24 cellular contexts compared by ENCODE assay signal in the genomic region with DNA sequence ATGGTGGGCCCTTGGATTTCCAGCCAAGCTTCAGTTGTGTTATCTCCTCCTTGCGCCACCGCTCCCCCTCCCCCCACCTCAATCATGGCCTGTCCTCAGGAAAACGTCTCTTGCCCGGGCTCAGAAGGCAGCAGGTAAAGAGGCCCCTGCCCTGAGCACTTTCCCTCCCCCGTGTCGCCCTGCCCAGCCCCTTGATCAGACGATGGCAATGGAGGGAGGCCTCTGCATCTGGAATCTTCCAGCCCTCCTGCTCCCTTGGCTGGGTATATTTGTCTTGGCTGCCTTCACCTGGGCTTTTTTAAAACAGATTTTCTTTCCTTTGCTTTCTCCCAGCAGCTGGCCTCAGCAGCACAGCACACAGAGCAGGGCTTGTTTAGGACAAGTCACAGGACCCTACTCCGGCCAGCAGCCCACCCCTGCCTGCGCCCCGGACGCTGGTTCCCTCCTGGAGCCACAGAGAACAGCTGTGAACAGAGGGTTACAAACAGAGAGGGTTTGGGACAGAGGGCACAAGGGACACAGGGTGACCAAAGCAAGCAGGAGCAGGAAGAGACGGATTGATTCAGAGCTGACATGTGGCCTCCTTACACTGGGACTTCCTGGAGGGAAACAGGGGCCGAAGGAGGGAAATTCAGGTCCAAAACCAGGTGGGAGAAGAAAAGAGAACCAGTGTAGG.
DNase-seq lines count a peak whose midpoint lies in the region; ATAC-seq, FAIRE-seq and TF ChIP-seq lines count a peak whose summit lies in the region.
"Had no signal": no experiment of that assay in that cellular context is flagged by ENCODE, and none has a peak within 500 bp of the region (broad histone marks: within the 10 kb centered on the region; RNA-seq: fewer than 3 reads in every experiment).

No MANE protein-coding gene starts in this region.

- no peaks in the 10 kb centered on the region for H3K79me2 ChIP-seq in H1 (ENCODE audit: control insufficient read depth in 1 of 2, insufficient read depth in 2 of 2, low read length in 2 of 2)
- no peaks in the 10 kb centered on the region for H3K79me2 ChIP-seq in osteoblast (ENCODE audit: insufficient read depth, low read length)

- H4K91ac ChIP-seq in IMR-90 (ENCODE audit: insufficient read depth, low read depth, low read length) (no peak overlapping the region), H1 (replicated peaks; ENCODE audit: insufficient read length, low read length) (no peak overlapping the region)

- H3K14ac ChIP-seq in IMR-90 (replicated peaks; ENCODE audit: low read depth, low read length), result no peak overlapping the region
- no peak overlapping the region for H3K14ac ChIP-seq in H1 (ENCODE audit: insufficient read length)

- H3K9me1 ChIP-seq in IMR-90 (ENCODE audit: insufficient read depth, low read length), result no peaks in the 10 kb centered on the region

- H3K9ac ChIP-seq in IMR-90 (ENCODE audit: low read depth, low read length), result no peak overlapping the region
- no peak overlapping the region for H3K9ac ChIP-seq in H1 (replicated peaks in 1 of 4; ENCODE audit: extremely low read depth in 1 of 4, low read depth in 3 of 4, low read length in 3 of 4)
- H3K9ac ChIP-seq: BLaER1 treated with 17β-estradiol and CSF1 and Interleukin-3, amounts not matched to agents 10 nM and 100 nM had no signal

- H3K9me3 ChIP-seq in IMR-90 (ENCODE audit: control insufficient read depth, insufficient read depth, low read length) (no peaks in the 10 kb centered on the region), H1 (ENCODE audit: insufficient read depth in 2 of 2, low read depth in 1 of 2, low read length in 1 of 2) (no peaks in the 10 kb centered on the region), osteoblast (ENCODE audit: low read depth, low read length) (no peaks in the 10 kb centered on the region), thoracic aorta (no peaks in the 10 kb centered on the region), adrenal gland (replicated peaks in 1 of 3) (no peaks in the 10 kb centered on the region)
- H3K9me3 ChIP-seq: A549; BLaER1 treated with 17β-estradiol and CSF1 and Interleukin-3, amounts not matched to agents 10 nM and 100 nM had no signal

- no peaks in the 10 kb centered on the region for H4K20me1 ChIP-seq in IMR-90 (ENCODE audit: insufficient read depth, low read length)
- H4K20me1 ChIP-seq in H1 (replicated peaks in 1 of 2; ENCODE audit: control insufficient read depth in 1 of 2, insufficient read depth in 2 of 2, low read length in 2 of 2), result no peaks in the 10 kb centered on the region
- H4K20me1 ChIP-seq in osteoblast (ENCODE audit: insufficient read depth, low read length), result no peaks in the 10 kb centered on the region
- H4K20me1 ChIP-seq: BLaER1 treated with 17β-estradiol and CSF1 and Interleukin-3, amounts not matched to agents 10 nM and 100 nM had no signal

- CTCF ChIA-PET in IMR-90 (lab: Yijun Ruan, JAX), result no interaction called here
- CTCF ChIA-PET in H1 (lab: Charles Lee; ENCODE audit: partially characterized antibody), result interaction anchor here (0.6 to 2.0 kb wide), 5 partner anchors 10 to 121 kb away, joined by 3 to 5 read pairs (median 3); no protein-coding TSS in a partner anchor

- BruUV-seq in IMR-90 (replicated peaks; lab: Mats Ljungman, UMichigan), result no TSS peak

- FAIRE-seq in H1 (lab: Jason Lieb, UNC), result no peak
- no peak for FAIRE-seq in GM12891 (lab: Jason Lieb, UNC)
- FAIRE-seq: A549, K562 had no signal

- no peak overlapping the region for H2BK120ac ChIP-seq in IMR-90 (ENCODE audit: low read depth, low read length)
- no peak overlapping the region for H2BK120ac ChIP-seq in H1 (replicated peaks; ENCODE audit: low read depth, low read length)

- ATAC-seq in IMR-90 (ENCODE audit: low read depth), result no peak
- no peak for ATAC-seq in thoracic aorta (ENCODE audit: insufficient number of reproducible peaks, low FRiP score, low read depth)
- no peak for ATAC-seq in HG03342 (IDR thresholded peaks at IDR 0.05; ENCODE audit: unreplicated experiment)
- ATAC-seq: K562 had no signal

- 70% methylated on average over 4 of the region's 13 CpGs; no CpG with 5 or more reads in 1 of the 2 experiments for WGBS in IMR-90 (ENCODE audit: extremely low coverage in 2 of 2, insufficient read length in 1 of 2), 2 experiments
- WGBS in H1 (ENCODE audit: extremely low coverage in 1 of 2, insufficient coverage in 1 of 2, insufficient read length in 1 of 2, insufficient replicate concordance in 2 of 2, low coverage in 1 of 2, low lambda C conversion rate in 2 of 2, missing lambda C conversion rate in 1 of 2), 2 experiments, result 79% methylated on average over 13 of the region's 13 CpGs; no CpG with 5 or more reads in 1 of the 2 experiments
- WGBS in adrenal gland, 4 donors, result 67 to 73% (median 68%) methylated on average over 13 of the region's 13 CpGs

- dilution Hi-C loops in IMR-90 (cut with HindIII; ENCODE audit: low sequenced_read_pairs, unreplicated experiment), result no loop called here

- H3K36me3 ChIP-seq in IMR-90 (ENCODE audit: control insufficient read depth, insufficient read depth, low read length), result no peaks in the 10 kb centered on the region
- no peaks in the 10 kb centered on the region for H3K36me3 ChIP-seq in H1 (ENCODE audit: control insufficient read depth in 2 of 4, insufficient read depth in 4 of 4, low read length in 3 of 4)
- H3K36me3 ChIP-seq in osteoblast (ENCODE audit: insufficient read depth, low read length), result no peaks in the 10 kb centered on the region
- no peaks in the 10 kb centered on the region for H3K36me3 ChIP-seq in thoracic aorta
- H3K36me3 ChIP-seq in adrenal gland (replicated peaks in 1 of 2), result no peaks in the 10 kb centered on the region
- H3K36me3 ChIP-seq: BLaER1 treated with 17β-estradiol and CSF1 and Interleukin-3, amounts not matched to agents 10 nM and 100 nM had no signal

- TF ChIP-seq POLR2A in IMR-90 (IDR thresholded peaks at IDR 0.05; ENCODE audit: low read depth, low read length), result no peak
- no peak for TF ChIP-seq POLR2A in H1 (IDR thresholded peaks at IDR 0.05; ENCODE audit: control extremely low read depth in 1 of 2, low read depth in 2 of 2, low read length in 2 of 2)
- no peak for TF ChIP-seq POLR2A in adrenal gland (IDR thresholded peaks at IDR 0.05)
- TF ChIP-seq POLR2A in GM12891 (IDR thresholded peaks at IDR 0.05; ENCODE audit: low read depth, low read length), result no peak

- H3K56ac ChIP-seq in IMR-90 (ENCODE audit: extremely low read depth, insufficient read depth, low read length), result no peak overlapping the region
- H3K56ac ChIP-seq in H1 (replicated peaks; ENCODE audit: insufficient read length, low read depth, low read length), result no peak overlapping the region

- peaks cover 36% of the 10 kb centered on the region for H3K27me3 ChIP-seq in IMR-90 (ENCODE audit: control insufficient read depth, insufficient read depth, low read length)
- H3K27me3 ChIP-seq in H1 (replicated peaks in 1 of 4; ENCODE audit: control insufficient read depth in 3 of 4, extremely low read depth in 1 of 4, insufficient read depth in 3 of 4, low read length in 3 of 4), result peaks cover 0 to 2% (median 0%) of the 10 kb centered on the region in 4 experiments; a peak in 2 of 7 replicates
- H3K27me3 ChIP-seq in osteoblast (ENCODE audit: insufficient read depth, low read length), result peaks cover 12% of the 10 kb centered on the region
- H3K27me3 ChIP-seq in thoracic aorta (replicated peaks; ENCODE audit: insufficient read depth), result no peaks in the 10 kb centered on the region
- no peaks in the 10 kb centered on the region for H3K27me3 ChIP-seq in adrenal gland
- H3K27me3 ChIP-seq: BLaER1 treated with 17β-estradiol and CSF1 and Interleukin-3, amounts not matched to agents 10 nM and 100 nM had no signal

- TF ChIP-seq CTCF in IMR-90 (conservative IDR thresholded peaks at IDR 0.05; ENCODE audit: low read depth, low read length), result no peak
- TF ChIP-seq CTCF in H1 (IDR thresholded peaks at IDR 0.05; ENCODE audit: control extremely low read depth in 1 of 3, insufficient read depth in 1 of 3, low read depth in 1 of 3, low read length in 3 of 3), result no peak
- no peak for TF ChIP-seq CTCF in osteoblast (IDR thresholded peaks at IDR 0.05; ENCODE audit: extremely low read depth, low read depth, low read length)
- no peak for TF ChIP-seq CTCF in thoracic aorta (IDR thresholded peaks at IDR 0.05)
- TF ChIP-seq CTCF in adrenal gland (IDR thresholded peaks at IDR 0.05), result no peak

- in situ Hi-C loops in IMR-90 (cut with MboI; ENCODE audit: low sequenced_read_pairs), result no loop called here

- TF ChIP-seq RAD21 in IMR-90 (IDR thresholded peaks at IDR 0.05; ENCODE audit: low read length), result no peak
- no peak for TF ChIP-seq RAD21 in H1 (IDR thresholded peaks at IDR 0.05 in 1 of 2, conservative IDR thresholded peaks at IDR 0.05 in 1 of 2; ENCODE audit: low read depth in 2 of 2, low read length in 2 of 2)

- H3K18ac ChIP-seq in IMR-90 (ENCODE audit: low read depth, low read length) (no peak overlapping the region), H1 (ENCODE audit: extremely low read depth, low read length) (no peak overlapping the region; the same call in 1 of the 2 replicates)

- POLR2A ChIA-PET in IMR-90 (lab: Charles Lee; ENCODE audit: unreplicated experiment) (no interaction called here), H1 (lab: Charles Lee; ENCODE audit: partially characterized antibody) (no interaction called here)

- no peak overlapping the region for H3K27ac ChIP-seq in IMR-90 (ENCODE audit: insufficient read depth, low read length)
- no peak overlapping the region for H3K27ac ChIP-seq in H1 (ENCODE audit: low read depth, low read length)
- no peak overlapping the region for H3K27ac ChIP-seq in osteoblast (ENCODE audit: low read depth, low read length)
- peak overlapping the region; percentile 49 to 66 for H3K27ac ChIP-seq in thoracic aorta
- H3K27ac ChIP-seq in adrenal gland, result no peak overlapping the region
- H3K27ac ChIP-seq: A549; BLaER1 treated with 17β-estradiol and CSF1 and Interleukin-3, amounts not matched to agents 10 nM and 100 nM; HL-60; RWPE1 had no signal

- H3K79me1 ChIP-seq in IMR-90 (ENCODE audit: low read depth in 1 of 2, low read length in 2 of 2) (no peaks in the 10 kb centered on the region), H1 (ENCODE audit: low read depth, low read length) (no peaks in the 10 kb centered on the region; the same call in 1 of the 2 replicates)

- no peaks in the 10 kb centered on the region; the same call in 1 of the 2 replicates for H3K23me2 ChIP-seq in H1 (ENCODE audit: low read depth, low read length)

- H3K4me2 ChIP-seq in IMR-90 (ENCODE audit: low read depth, low read length), result no peak overlapping the region
- peak overlapping the region in 1 of 2 experiments; percentile 5; a peak in 1 of 4 replicates for H3K4me2 ChIP-seq in H1 (ENCODE audit: insufficient read depth in 1 of 2, low read depth in 2 of 2, low read length in 2 of 2)
- no peak overlapping the region for H3K4me2 ChIP-seq in osteoblast (ENCODE audit: insufficient read depth, low read length)
- H3K4me2 ChIP-seq: A549; BLaER1 treated with 17β-estradiol and CSF1 and Interleukin-3, amounts not matched to agents 10 nM and 100 nM had no signal

- H2BK15ac ChIP-seq in IMR-90 (ENCODE audit: low read depth, low read length), result no peak overlapping the region
- no peak overlapping the region for H2BK15ac ChIP-seq in H1 (ENCODE audit: low read length)

- TF ChIP-seq EP300 in H1 (IDR thresholded peaks at IDR 0.05; ENCODE audit: borderline replicate concordance in 1 of 2, low read depth in 2 of 2, low read length in 2 of 2), result no peak

- H3K23ac ChIP-seq in IMR-90 (ENCODE audit: low read depth, low read length), result no peak overlapping the region
- H3K23ac ChIP-seq in H1 (ENCODE audit: insufficient read length), result no peak overlapping the region

- no peak overlapping the region for H3K4ac ChIP-seq in IMR-90 (ENCODE audit: low read depth, low read length)
- H3K4ac ChIP-seq in H1 (replicated peaks; ENCODE audit: insufficient read length, low read depth, low read length), result no peak overlapping the region

- H2BK5ac ChIP-seq in IMR-90 (ENCODE audit: low read depth, low read length, poor library complexity, severe bottlenecking) (no peak overlapping the region), H1 (ENCODE audit: low read depth, low read length) (no peak overlapping the region)

- 0 out of 2 replicates have a peak overlapping the region, but pooled peaks have one; percentile 5 for H2BK12ac ChIP-seq in H1 (ENCODE audit: low read depth, low read length)

- H3K4me3 ChIP-seq in IMR-90 (ENCODE audit: insufficient read depth, low read depth, low read length), result no peak overlapping the region
- no peak overlapping the region for H3K4me3 ChIP-seq in H1 (ENCODE audit: extremely low read depth in 1 of 4, insufficient read depth in 2 of 4, low read depth in 3 of 4, low read length in 4 of 4)
- H3K4me3 ChIP-seq in osteoblast (ENCODE audit: insufficient read depth, low read length), result no peak overlapping the region
- H3K4me3 ChIP-seq in thoracic aorta, result no peak overlapping the region
- H3K4me3 ChIP-seq in adrenal gland, result no peak overlapping the region
- H3K4me3 ChIP-seq: A549; BLaER1 treated with 17β-estradiol and CSF1 and Interleukin-3, amounts not matched to agents 10 nM and 100 nM; K562 had no signal

- H2AFZ ChIP-seq in IMR-90 (replicated peaks; ENCODE audit: low read length, poor library complexity), result peak overlapping the region; percentile 67
- peak overlapping the region; percentile 62 for H2AFZ ChIP-seq in H1 (ENCODE audit: low read length)
- peak overlapping the region; percentile 65 for H2AFZ ChIP-seq in osteoblast (ENCODE audit: low read length)

- no peak overlapping the region for H4K5ac ChIP-seq in IMR-90 (ENCODE audit: low read depth, low read length)
- H4K5ac ChIP-seq in H1 (ENCODE audit: insufficient read length, low read depth, low read length), result no peak overlapping the region

- H2BK20ac ChIP-seq in IMR-90 (ENCODE audit: low read depth, low read length) (no peak overlapping the region), H1 (ENCODE audit: low read length) (no peak overlapping the region)

- H2AK5ac ChIP-seq in IMR-90 (ENCODE audit: low read depth, low read length) (no peak overlapping the region), H1 (ENCODE audit: low read depth, low read length) (no peak overlapping the region)

- H4K8ac ChIP-seq in IMR-90 (ENCODE audit: low read depth in 2 of 2, low read length in 2 of 2) (no peak overlapping the region), H1 (ENCODE audit: extremely low read depth, insufficient read depth, low read length) (no peak overlapping the region; the same call in 1 of the 2 replicates)

- H3K4me1 ChIP-seq in IMR-90 (ENCODE audit: control insufficient read depth, insufficient read depth, low read length) (no peaks in the 10 kb centered on the region), H1 (replicated peaks in 1 of 4; ENCODE audit: control insufficient read depth in 3 of 4, insufficient read depth in 4 of 4, low read length in 3 of 4) (peaks cover 0 to 7% (median 2%) of the 10 kb centered on the region in 4 experiments; a peak in 2 of 7 replicates), osteoblast (ENCODE audit: insufficient read depth, low read length) (no peaks in the 10 kb centered on the region), thoracic aorta (ENCODE audit: control insufficient read depth in 1 of 2, low read depth in 2 of 2) (peaks cover 7 to 18% of the 10 kb centered on the region in 2 donors), adrenal gland (replicated peaks in 1 of 2) (no peaks in the 10 kb centered on the region)
- H3K4me1 ChIP-seq: A549; BLaER1 treated with 17β-estradiol and CSF1 and Interleukin-3, amounts not matched to agents 10 nM and 100 nM had no signal

- DNase-seq in IMR-90, result no peak
- no peak for DNase-seq in H1 (ENCODE audit: low read depth in 1 of 2, low spot score in 2 of 2)
- no peak for DNase-seq in osteoblast (ENCODE audit: insufficient read length, low spot score, missing footprints)
- no peak for DNase-seq in thoracic aorta (ENCODE audit: low spot score)
- DNase-seq in adrenal gland, result no peak
- no peak for DNase-seq in NOMO-1 treated with DMSO at 0.1 percent for 48 hours (lab: John Stamatoyannopoulos, UW; ENCODE audit: unreplicated experiment)
- DNase-seq in GM12891 (ENCODE audit: insufficient read length, low spot score), result no peak
- DNase-seq: AML-193; CD4-positive, alpha-beta T cell; DMS53; GOT3; Kasumi-1; MV-4-11; NCI-H1105; NCI-H1436 treated with DMSO at 0.1 percent for 48 hours; NCI-H1930; NCI-H526 treated with DMSO at 0.1 percent for 48 hours; SHP77 had no signal

- intact Hi-C loops in IMR-90 (cut with micrococcal nuclease), result no loop called here
- intact Hi-C loops in adrenal gland (cut with DNase I), result no loop called here

- no peak overlapping the region for H2AK9ac ChIP-seq in IMR-90 (replicated peaks; ENCODE audit: low read depth, low read length, poor library complexity)

Comparison
In these comparisons a context has a peak if more than half of its experiments do, and no peak if none do; other contexts are left out.
1. H3K27ac ChIP-seq: peak in thoracic aorta (2 of 2); none in IMR-90 (single experiment), H1 (single experiment), osteoblast (single experiment) and adrenal gland (0 of 5).
2. Peak in every context shown above with its lines, with median percentiles within 50 percentile points of each other: H2AFZ ChIP-seq.